Comparison of ENCODE assay signal across 17 cellular contexts in the genomic region with DNA sequence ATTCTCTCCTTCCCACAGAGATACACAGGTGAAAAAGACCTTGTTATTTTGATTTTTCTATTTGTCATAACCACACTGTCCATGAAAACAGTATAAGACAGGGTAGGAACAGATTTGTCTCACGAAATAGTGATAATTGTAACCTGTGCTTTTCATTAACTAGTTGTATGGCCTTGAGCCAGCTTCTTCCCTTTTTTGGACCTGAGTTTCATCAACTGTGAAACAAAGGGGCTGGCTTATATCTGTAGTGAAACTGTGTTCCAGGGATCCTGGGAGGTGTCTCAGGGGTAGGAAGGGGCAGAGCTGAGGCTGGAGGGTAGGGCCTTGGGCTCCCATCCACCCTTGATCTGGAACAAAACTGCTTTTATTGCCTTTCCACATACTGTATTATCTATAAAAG. TPM values are rescaled to one million over a fixed set of nuclear protein-coding genes. Genes with fewer than 3 reads are reported as not detected.
DNase-seq lines count a peak whose midpoint lies in the region; ATAC-seq and TF ChIP-seq lines count a peak whose summit lies in the region.
"Had no signal": no experiment of that assay in that cellular context is flagged by ENCODE, and none has a peak within 500 bp of the region (broad histone marks: within the 10 kb centered on the region; RNA-seq: fewer than 3 reads in every experiment).

No MANE protein-coding gene starts in this region.

- H3K9me3 Mint-ChIP-seq in Calu3 (ENCODE audit: low read depth, unreplicated experiment): no peaks in the 10 kb centered on the region
- H3K9me3 Mint-ChIP-seq: activated naive CD4-positive, alpha-beta T cell treated with anti-CD3 and anti-CD28 coated beads for 36 hours; dendritic cell treated with granulocyte-macrophage colony-stimulating factor and Interleukin-4, amounts not matched to agents 40 ng/mL and 50 ng/mL, for 4 days; stimulated activated effector memory CD8-positive, alpha-beta T cell treated with anti-CD3 and anti-CD28 coated beads, Interleukin-12 subunit alpha, Interleukin-12 subunit beta, amount 100 ng/mL, for 72 hours had no signal

- BruUV-seq in Calu3 (replicated peaks; lab: Mats Ljungman, UMichigan): TSS peak; percentile 72

- peak overlapping the region; percentile 67 for H3K27ac Mint-ChIP-seq in Calu3 (ENCODE audit: unreplicated experiment)
- H3K27ac Mint-ChIP-seq: activated naive CD4-positive, alpha-beta T cell treated with anti-CD3 and anti-CD28 coated beads for 36 hours; dendritic cell treated with granulocyte-macrophage colony-stimulating factor and Interleukin-4, amounts not matched to agents 40 ng/mL and 50 ng/mL, for 4 days; stimulated activated effector memory CD8-positive, alpha-beta T cell treated with anti-CD3 and anti-CD28 coated beads, Interleukin-12 subunit alpha, Interleukin-12 subunit beta, amount 100 ng/mL, for 72 hours; T-helper 17 cell had no signal

- H3K4me3 Mint-ChIP-seq in Calu3 (ENCODE audit: low read depth, unreplicated experiment): peak overlapping the region; percentile 48
- H3K4me3 Mint-ChIP-seq: activated naive CD4-positive, alpha-beta T cell treated with anti-CD3 and anti-CD28 coated beads for 36 hours; dendritic cell treated with granulocyte-macrophage colony-stimulating factor and Interleukin-4, amounts not matched to agents 40 ng/mL and 50 ng/mL, for 4 days; stimulated activated effector memory CD8-positive, alpha-beta T cell treated with anti-CD3 and anti-CD28 coated beads, Interleukin-12 subunit alpha, Interleukin-12 subunit beta, amount 100 ng/mL, for 72 hours; T-helper 17 cell had no signal

- no peaks in the 10 kb centered on the region for H3K36me3 Mint-ChIP-seq in Calu3 (ENCODE audit: insufficient read depth, unreplicated experiment)
- H3K36me3 Mint-ChIP-seq: stimulated activated effector memory CD8-positive, alpha-beta T cell treated with anti-CD3 and anti-CD28 coated beads, Interleukin-12 subunit alpha, Interleukin-12 subunit beta, amount 100 ng/mL, for 72 hours had no signal

- ATAC-seq in GM19397 (IDR thresholded peaks at IDR 0.05; ENCODE audit: unreplicated experiment) (peak; percentile 14), HG02943 (IDR thresholded peaks at IDR 0.05; ENCODE audit: low read depth, unreplicated experiment) (peak; percentile 16)
- ATAC-seq in activated CD4-positive, CD25-positive, alpha-beta regulatory T cell treated with anti-CD3 and anti-CD28 coated beads, Interleukin-2, amount 50 U/mL, for 24 hours: no peak
- ATAC-seq: T-helper 17 cell had no signal

- CTCF ChIA-PET in Calu3 (lab: Charles Lee): no interaction called here

- H3K27me3 Mint-ChIP-seq in Calu3 (ENCODE audit: unreplicated experiment): no peaks in the 10 kb centered on the region
- H3K27me3 Mint-ChIP-seq: dendritic cell treated with granulocyte-macrophage colony-stimulating factor and Interleukin-4, amounts not matched to agents 40 ng/mL and 50 ng/mL, for 4 days had no signal

- intact Hi-C loops in Calu3 (cut with micrococcal nuclease; ENCODE audit: unreplicated experiment): no loop called here

- TF ChIP-seq CTCF in Calu3 (IDR thresholded peaks at IDR 0.05; ENCODE audit: unreplicated experiment): no peak

- peak; percentile 28 for DNase-seq in Calu3
- DNase-seq in NCI-H69 (lab: John Stamatoyannopoulos, UW): peak; percentile 6
- no peak for DNase-seq in NCI-H82 (lab: John Stamatoyannopoulos, UW)
- no peak for DNase-seq in hippocampal formation (lab: John Stamatoyannopoulos, UW)
- DNase-seq in hepatic stellate cell (ENCODE audit: low spot score): no peak
- DNase-seq: activated CD8-positive, alpha-beta memory T cell treated with anti-CD3 and anti-CD28 coated beads, Interleukin-2, amount 50 U/mL, for 48 hours; GDM1; NCI-H1694; NCI-H524 treated with DMSO at 0.1 percent for 48 hours; T-helper 17 cell; trophoblast cell had no signal

- H3K4me1 Mint-ChIP-seq in Calu3 (ENCODE audit: low read depth, unreplicated experiment): peaks cover 18% of the 10 kb centered on the region

RNA-seq across cellular contexts. Expression of a gene that starts 50.9 kb away (rescaled TPM):
- total RNA-seq in Calu3 (2022): 27.2 and 33.3 TPM in 2 replicates

Comparison
In these comparisons a context has a peak if more than half of its experiments do, and no peak if none do; other contexts are left out.
1. DNase-seq: peak in Calu3 (single experiment) and NCI-H69 (single experiment); none in NCI-H82 (single experiment), hippocampal formation (0 of 2) and hepatic stellate cell (single experiment).
2. ATAC-seq: peak in GM19397 (single experiment) and HG02943 (single experiment); none in activated CD4-positive, CD25-positive, alpha-beta regulatory T cell treated with anti-CD3 and anti-CD28 coated beads, Interleukin-2, amount 50 U/mL, for 24 hours (0 of 2).